Comparison of ENCODE assay signal across 8 cellular contexts in genomic region chr11:73141309-73142127, GRCh38. TPM values are rescaled to one million over a fixed set of nuclear protein-coding genes. Genes with fewer than 3 reads are reported as not detected.
DNase-seq lines count a peak whose midpoint lies in the region; ATAC-seq, FAIRE-seq and TF ChIP-seq lines count a peak whose summit lies in the region.

No MANE protein-coding gene starts in this region.

- no peaks in the 10 kb centered on the region for H4K20me1 ChIP-seq in endothelial cell of umbilical vein (replicated peaks; ENCODE audit: control insufficient read depth, extremely low read depth, insufficient read depth, low read length)

- ATAC-seq in HG02852 (IDR thresholded peaks at IDR 0.05; ENCODE audit: unreplicated experiment) = peak; percentile 31
- peak; percentile 40 for ATAC-seq in mucosa of descending colon

- peak overlapping the region; percentile 30 for H2AFZ ChIP-seq in endothelial cell of umbilical vein (ENCODE audit: low read depth, low read length)

- no peak for FAIRE-seq in endothelial cell of umbilical vein (lab: Jason Lieb, UNC)

- H3K4me1 ChIP-seq in endothelial cell of umbilical vein (ENCODE audit: control insufficient read depth, extremely low read depth, insufficient read depth, low read length) = peaks cover 37% of the 10 kb centered on the region
- peaks cover 22% of the 10 kb centered on the region for H3K4me1 ChIP-seq in mucosa of descending colon (ENCODE audit: low read depth)

- peak overlapping the region; percentile 91 for H3K9ac ChIP-seq in endothelial cell of umbilical vein (replicated peaks; ENCODE audit: extremely low read depth, insufficient read depth, low read length)

- POLR2A ChIA-PET in endothelial cell of umbilical vein (lab: Charles Lee) = interaction anchor here (1.0 kb wide), 1 partner anchor 36 kb away, joined by 5 read pairs; no protein-coding TSS in a partner anchor

- dilution Hi-C loops in endothelial cell of umbilical vein (cut with MboI; ENCODE audit: extremely low pct_ligation_motif_present, low sequenced_read_pairs) = no loop called here

- H3K4me3 ChIP-seq in endothelial cell of umbilical vein (replicated peaks in 1 of 3; ENCODE audit: insufficient read depth in 1 of 3, low read depth in 1 of 3, low read length in 3 of 3) = peak overlapping the region; percentile 56 to 95 (median 90)
- H3K4me3 ChIP-seq in mucosa of descending colon = peak overlapping the region; percentile 82

- H3K27me3 ChIP-seq in endothelial cell of umbilical vein (ENCODE audit: control insufficient read depth in 2 of 2, insufficient read depth in 2 of 2, low read length in 2 of 2) = no peaks in the 10 kb centered on the region

- intact Hi-C loops in endothelial cell of umbilical vein (cut with micrococcal nuclease) (loop anchor here (1.0 to 5.0 kb wide), 7 partner anchors 36 to 326 kb away; no protein-coding TSS in a partner anchor), mucosa of descending colon (cut with DNase I, micrococcal nuclease) (no loop called here)

- peak overlapping the region; percentile 100 for H3K4me2 ChIP-seq in endothelial cell of umbilical vein (ENCODE audit: insufficient read depth, low read length)

- H3K9me3 ChIP-seq in endothelial cell of umbilical vein (replicated peaks; ENCODE audit: control insufficient read depth, insufficient read depth, low read length) = no peaks in the 10 kb centered on the region
- H3K9me3 ChIP-seq in mucosa of descending colon = no peaks in the 10 kb centered on the region

- TF ChIP-seq CTCF in endothelial cell of umbilical vein (IDR thresholded peaks at IDR 0.05; ENCODE audit: extremely low read depth in 1 of 2, insufficient read depth in 1 of 2, low read depth in 1 of 2, low read length in 2 of 2) (no peak), mucosa of descending colon (IDR thresholded peaks at IDR 0.05) (no peak)

- H3K27ac ChIP-seq in endothelial cell of umbilical vein (ENCODE audit: insufficient read depth, low read depth, low read length) = peak overlapping the region; percentile 88

- CTCF ChIA-PET in endothelial cell of umbilical vein (lab: Charles Lee) = interaction anchor here (0.8 to 2.7 kb wide), 6 partner anchors 15 to 235 kb away, joined by 3 to 64 read pairs (median 7); no protein-coding TSS in a partner anchor

- no peak for TF ChIP-seq POLR2A in endothelial cell of umbilical vein (IDR thresholded peaks at IDR 0.05; ENCODE audit: low read depth, low read length)

- H3K36me3 ChIP-seq in endothelial cell of umbilical vein (ENCODE audit: control insufficient read depth in 2 of 2, extremely low read depth in 1 of 2, insufficient read depth in 2 of 2, low read length in 2 of 2) (no peaks in the 10 kb centered on the region), mucosa of descending colon (ENCODE audit: low read depth) (no peaks in the 10 kb centered on the region)

- BruUV-seq in endothelial cell of umbilical vein (replicated peaks; lab: Mats Ljungman, UMichigan) = TSS peak; percentile 16

- peaks cover 50% of the 10 kb centered on the region for H3K79me2 ChIP-seq in endothelial cell of umbilical vein (ENCODE audit: control insufficient read depth, insufficient read depth, low read length)

- peak; percentile 86 for DNase-seq in NK-92 treated with Interleukin-12 subunit alpha and Interleukin-12 subunit beta, amount 100 ng/mL, for 24 hours (lab: John Stamatoyannopoulos, UW)
- DNase-seq in NK-92 (lab: John Stamatoyannopoulos, UW; ENCODE audit: unreplicated experiment) (no peak), NCI-H460 (ENCODE audit: extremely low read depth, low read depth) (peak; percentile 5), endothelial cell of umbilical vein (ENCODE audit: low read depth, low spot score) (peak; percentile 79), mucosa of descending colon (peak; percentile 72 to 88 (median 82))
- peak in 2 of 3 experiments; percentile 30 to 51 for DNase-seq in activated CD8-positive, alpha-beta memory T cell treated with anti-CD3 and anti-CD28 coated beads for 48 hours (ENCODE audit: low read depth in 2 of 3, low spot score in 2 of 3)
- peak; percentile 18 to 46 for DNase-seq in stimulated activated CD8-positive, alpha-beta memory T cell treated with anti-CD3 and anti-CD28 coated beads, Interleukin-7, amount 100 ng/mL, for 4 hours (ENCODE audit: low read depth in 2 of 2)

- no peaks in the 10 kb centered on the region for H3K9me1 ChIP-seq in endothelial cell of umbilical vein (replicated peaks; ENCODE audit: control insufficient read depth, extremely low read depth, insufficient read depth, low read length)

TF ChIP-seq in endothelial cell of umbilical vein, 7 proteins besides CTCF, POLR2A, EP300 and RAD21:
- no peak for TF ChIP-seq POLR2AphosphoS5 (IDR thresholded peaks at IDR 0.05; ENCODE audit: insufficient read depth, low read depth, low read length)
- TF ChIP-seq JUN (IDR thresholded peaks at IDR 0.05; ENCODE audit: borderline replicate concordance, insufficient read depth, insufficient read length, low read depth) = no peak
- no peak for TF ChIP-seq EZH2 (IDR thresholded peaks at IDR 0.05; ENCODE audit: borderline replicate concordance, low read depth, low read length, severe bottlenecking)
- TF ChIP-seq MAX (IDR thresholded peaks at IDR 0.05; ENCODE audit: insufficient read depth, insufficient read length) = no peak
- TF ChIP-seq GATA2 (IDR thresholded peaks at IDR 0.05; ENCODE audit: insufficient read depth, insufficient read length, low read depth, low read length) = no peak
- no peak for TF ChIP-seq FOS (IDR thresholded peaks at IDR 0.05; ENCODE audit: borderline replicate concordance, insufficient read depth, low read length)
- no peak for TF ChIP-seq MYC (IDR thresholded peaks at IDR 0.05; ENCODE audit: low read depth, low read length)

RNA-seq across cellular contexts. Expression of gene FCHSD2, which starts 0.6 kb away (rescaled TPM):
- 3.9 and 4.1 TPM in 2 replicates for total RNA-seq in NCI-H460 (2014; rRNA removed; shearing (Covaris generic))
- 3.1 and 5.2 TPM in 2 replicates for polyA plus RNA-seq in NCI-H460 (2014; cell fraction: nucleus; rRNA removed)
- total RNA-seq in endothelial cell of umbilical vein (56.2 and 56.9 TPM in 2 replicates), mucosa of descending colon (10 to 100 TPM; 15.7 to 41.6 (median 21.6) TPM)
- polyA plus RNA-seq in endothelial cell of umbilical vein = 17.7 and 20.8 TPM in 2 replicates
- polyA plus RNA-seq in endothelial cell of umbilical vein (2011; cell fraction: cytosol; rRNA removed) = 25.6 and 25.8 TPM in 2 replicates
- polyA plus RNA-seq in endothelial cell of umbilical vein (2011; cell fraction: nucleus; rRNA removed) = 78.8 and 99.8 TPM in 2 replicates
- polyA plus RNA-seq in endothelial cell of umbilical vein (2012) = 34.5 and 43.4 TPM in 2 replicates
- 30.4 and 31.4 TPM in 2 replicates for polyA minus RNA-seq in endothelial cell of umbilical vein
- 7.9 TPM for polyA minus RNA-seq in endothelial cell of umbilical vein (2011; cell fraction: cytosol; rRNA and poly(A)+ RNA removed)
- 43.6 and 52.0 TPM in 2 replicates for polyA minus RNA-seq in endothelial cell of umbilical vein (2011; cell fraction: nucleus; rRNA and poly(A)+ RNA removed)
